ENCODE assay signal across 1 cellular context in genomic region chr11:2510626-2511402, GRCh38.
TF ChIP-seq lines count a peak whose summit lies in the region.

No MANE protein-coding gene starts in this region.

TF ChIP-seq in HEK293, 187 proteins besides CTCF, POLR2A, EP300 and RAD21 (continued from another document):
- TF ChIP-seq, protein P1, sequence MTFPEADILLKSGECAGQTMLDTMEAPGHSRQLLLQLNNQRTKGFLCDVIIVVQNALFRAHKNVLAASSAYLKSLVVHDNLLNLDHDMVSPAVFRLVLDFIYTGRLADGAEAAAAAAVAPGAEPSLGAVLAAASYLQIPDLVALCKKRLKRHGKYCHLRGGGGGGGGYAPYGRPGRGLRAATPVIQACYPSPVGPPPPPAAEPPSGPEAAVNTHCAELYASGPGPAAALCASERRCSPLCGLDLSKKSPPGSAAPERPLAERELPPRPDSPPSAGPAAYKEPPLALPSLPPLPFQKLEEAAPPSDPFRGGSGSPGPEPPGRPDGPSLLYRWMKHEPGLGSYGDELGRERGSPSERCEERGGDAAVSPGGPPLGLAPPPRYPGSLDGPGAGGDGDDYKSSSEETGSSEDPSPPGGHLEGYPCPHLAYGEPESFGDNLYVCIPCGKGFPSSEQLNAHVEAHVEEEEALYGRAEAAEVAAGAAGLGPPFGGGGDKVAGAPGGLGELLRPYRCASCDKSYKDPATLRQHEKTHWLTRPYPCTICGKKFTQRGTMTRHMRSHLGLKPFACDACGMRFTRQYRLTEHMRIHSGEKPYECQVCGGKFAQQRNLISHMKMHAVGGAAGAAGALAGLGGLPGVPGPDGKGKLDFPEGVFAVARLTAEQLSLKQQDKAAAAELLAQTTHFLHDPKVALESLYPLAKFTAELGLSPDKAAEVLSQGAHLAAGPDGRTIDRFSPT (tag by site-specific recombination; IDR thresholded peaks at IDR 0.05), result no peak
- 0 out of 2 replicates have a peak, but pooled peaks have one; percentile 20 for TF ChIP-seq ZNF423 (tag by site-specific recombination; IDR thresholded peaks at IDR 0.05)
